In genomic region chr10:31036209-31036608, GRCh38 we compare ENCODE assay signal across 13 cellular contexts. TPM values are rescaled to one million over a fixed set of nuclear protein-coding genes. Genes with fewer than 3 reads are reported as not detected.
A peak's percentile ranks its signal among the peaks of the same experiment; 100 is the strongest.
DNase-seq lines count a peak whose midpoint lies in the region; ATAC-seq and TF ChIP-seq lines count a peak whose summit lies in the region.
"Had no signal": no experiment of that assay in that cellular context is flagged by ENCODE, and none has a peak within 500 bp of the region (broad histone marks: within the 10 kb centered on the region; RNA-seq: fewer than 3 reads in every experiment).

No MANE protein-coding gene starts in this region.

- intact Hi-C loops in activated CD4-positive, alpha-beta T cell treated with anti-CD3 and anti-CD28 coated beads for 36 hours (cut with DNase I, micrococcal nuclease): no loop called here

- peak in 2 of 3 experiments; percentile 2 to 51 for DNase-seq in NCI-H1417 (lab: John Stamatoyannopoulos, UW)
- DNase-seq in NCI-H1417 treated with DMSO at 0.1 percent for 48 hours (lab: John Stamatoyannopoulos, UW): no peak
- DNase-seq in NCI-H524 treated with DMSO at 0.1 percent for 48 hours (lab: John Stamatoyannopoulos, UW): peak; percentile 11
- DNase-seq in endothelial cell (ENCODE audit: low spot score): peak; percentile 17
- no peak for DNase-seq in neural crest cell (ENCODE audit: low read depth, low spot score)
- no peak for DNase-seq in activated CD4-positive, alpha-beta T cell treated with anti-CD3 and anti-CD28 coated beads for 36 hours
- no peak for DNase-seq in NCI-H146 (lab: John Stamatoyannopoulos, UW)
- DNase-seq: effector memory CD4-positive, alpha-beta T cell; heart right ventricle; NCI-H1092; NCI-H526 had no signal

- H3K4me1 Mint-ChIP-seq in endothelial cell (ENCODE audit: unreplicated experiment) (peaks cover 30% of the 10 kb centered on the region), neural crest cell (peaks cover 29% of the 10 kb centered on the region)
- peaks cover 6% of the 10 kb centered on the region for H3K4me1 Mint-ChIP-seq in activated CD4-positive, alpha-beta T cell treated with anti-CD3 and anti-CD28 coated beads for 36 hours

- no peak for ATAC-seq in activated CD4-positive, alpha-beta T cell treated with anti-CD3 and anti-CD28 coated beads for 36 hours
- no peak for ATAC-seq in GM21390 (IDR thresholded peaks at IDR 0.05; ENCODE audit: unreplicated experiment)
- ATAC-seq: activated CD4-positive, CD25-positive, alpha-beta regulatory T cell treated with anti-CD3 and anti-CD28 coated beads, Interleukin-2, amount 50 U/mL, for 24 hours; heart right ventricle had no signal

- TF ChIP-seq CTCF in endothelial cell (IDR thresholded peaks at IDR 0.05; ENCODE audit: unreplicated experiment) (no peak), neural crest cell (conservative IDR thresholded peaks at IDR 0.05) (no peak)

- POLR2A ChIA-PET in activated CD4-positive, alpha-beta T cell treated with anti-CD3 and anti-CD28 coated beads for 36 hours (lab: Charles Lee): no interaction called here

- CTCF ChIA-PET in activated CD4-positive, alpha-beta T cell treated with anti-CD3 and anti-CD28 coated beads for 36 hours (lab: Charles Lee): no interaction called here

- H3K4me3 Mint-ChIP-seq in endothelial cell (ENCODE audit: unreplicated experiment): no peak overlapping the region
- H3K4me3 Mint-ChIP-seq in neural crest cell: no peak overlapping the region
- no peak overlapping the region for H3K4me3 Mint-ChIP-seq in activated CD4-positive, alpha-beta T cell treated with anti-CD3 and anti-CD28 coated beads for 36 hours

- H3K36me3 Mint-ChIP-seq in endothelial cell (ENCODE audit: low read depth, unreplicated experiment) (no peaks in the 10 kb centered on the region), neural crest cell (ENCODE audit: low read depth) (no peaks in the 10 kb centered on the region)
- H3K36me3 Mint-ChIP-seq in activated CD4-positive, alpha-beta T cell treated with anti-CD3 and anti-CD28 coated beads for 36 hours (ENCODE audit: low read depth): no peaks in the 10 kb centered on the region

- peak overlapping the region; percentile 94 for H3K27ac Mint-ChIP-seq in endothelial cell (ENCODE audit: unreplicated experiment)
- H3K27ac Mint-ChIP-seq in neural crest cell (ENCODE audit: unreplicated experiment): peak overlapping the region; percentile 89
- no peak overlapping the region for H3K27ac Mint-ChIP-seq in activated CD4-positive, alpha-beta T cell treated with anti-CD3 and anti-CD28 coated beads for 36 hours

- H3K27me3 Mint-ChIP-seq in endothelial cell (ENCODE audit: unreplicated experiment) (peaks cover 4% of the 10 kb centered on the region), neural crest cell (ENCODE audit: low read depth) (no peaks in the 10 kb centered on the region)
- H3K27me3 Mint-ChIP-seq in activated CD4-positive, alpha-beta T cell treated with anti-CD3 and anti-CD28 coated beads for 36 hours: no peaks in the 10 kb centered on the region

- H3K9me3 Mint-ChIP-seq in endothelial cell (ENCODE audit: unreplicated experiment) (no peaks in the 10 kb centered on the region), neural crest cell (peaks cover 3% of the 10 kb centered on the region)
- H3K9me3 Mint-ChIP-seq in activated CD4-positive, alpha-beta T cell treated with anti-CD3 and anti-CD28 coated beads for 36 hours (ENCODE audit: low read depth): no peaks in the 10 kb centered on the region

RNA-seq across cellular contexts. Expression of gene ZNF438, which starts 4.5 kb away (rescaled TPM):
- total RNA-seq in endothelial cell (ENCODE audit: unreplicated experiment) (4.3 TPM), neural crest cell (3.5 and 4.0 TPM in 2 replicates)
- 1 to 10 TPM; 3.1 to 3.7 TPM for total RNA-seq in activated CD4-positive, alpha-beta T cell treated with anti-CD3 and anti-CD28 coated beads for 36 hours

Comparison
In these comparisons a context has a peak if more than half of its experiments do, and no peak if none do; other contexts are left out.
1. DNase-seq: peak in NCI-H1417 (2 of 3), NCI-H524 treated with DMSO at 0.1 percent for 48 hours (single experiment) and endothelial cell (single experiment); none in NCI-H1417 treated with DMSO at 0.1 percent for 48 hours (single experiment), neural crest cell (single experiment), activated CD4-positive, alpha-beta T cell treated with anti-CD3 and anti-CD28 coated beads for 36 hours (single experiment) and NCI-H146 (single experiment).